ENCODE assay signal across 8 cellular contexts in the genomic region with DNA sequence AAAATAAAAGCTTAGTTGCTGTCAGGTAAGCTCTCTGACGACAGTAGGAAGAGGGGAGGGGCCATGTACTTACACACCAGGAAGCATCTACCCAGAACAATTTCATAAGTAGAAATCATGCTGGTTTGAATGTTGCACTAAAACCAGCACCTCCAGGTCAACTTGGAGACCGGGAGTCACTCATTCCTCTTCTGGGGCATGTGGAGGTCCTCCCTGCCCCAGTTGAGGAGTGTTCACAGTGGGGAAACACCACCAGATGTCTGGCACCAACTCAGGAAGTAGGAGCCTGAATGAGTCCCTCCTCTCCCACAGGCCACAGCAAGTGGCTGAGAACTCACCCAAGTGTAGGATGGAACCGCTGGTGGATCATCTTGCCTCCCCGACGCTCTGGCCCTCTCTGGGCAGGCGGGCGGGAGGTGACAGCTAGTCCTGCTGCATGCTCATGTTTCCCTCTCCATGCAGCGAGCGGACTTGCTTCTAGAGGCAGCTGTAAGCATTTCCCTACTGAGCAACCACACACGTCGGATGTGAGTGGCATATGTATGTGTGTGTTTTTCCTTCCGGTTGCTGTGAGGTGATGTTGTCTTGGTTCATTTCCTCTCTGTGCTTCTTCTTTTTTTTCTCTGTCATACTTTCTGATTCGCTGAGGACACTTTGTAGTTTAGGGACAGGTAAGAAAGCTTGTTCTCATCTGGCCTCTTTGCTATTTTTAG.
A peak's percentile ranks its signal among the peaks of the same experiment; 100 is the strongest.
DNase-seq lines count a peak whose midpoint lies in the region; ATAC-seq and TF ChIP-seq lines count a peak whose summit lies in the region.

No MANE protein-coding gene starts in this region.

- H4K20me1 ChIP-seq in OCI-LY1 (ENCODE audit: insufficient read depth, low read length): no peaks in the 10 kb centered on the region
- H4K20me1 ChIP-seq in osteoblast (ENCODE audit: insufficient read depth, low read length): no peaks in the 10 kb centered on the region

- H3K4me1 ChIP-seq in OCI-LY1 (ENCODE audit: insufficient read depth, low read length, severe bottlenecking) (peaks cover 42% of the 10 kb centered on the region), upper lobe of left lung (peaks cover 21 to 40% (median 31%) of the 10 kb centered on the region in 4 donors), osteoblast (ENCODE audit: insufficient read depth, low read length) (no peaks in the 10 kb centered on the region)
- peaks cover 23 to 28% of the 10 kb centered on the region in 2 donors for H3K4me1 ChIP-seq in naive thymus-derived CD4-positive, alpha-beta T cell (ENCODE audit: control insufficient read depth in 2 of 2, insufficient read depth in 2 of 2, low read length in 2 of 2)

- H2AFZ ChIP-seq in OCI-LY1 (ENCODE audit: low read length) (peak overlapping the region; percentile 33; the same call in 1 of the 2 replicates), osteoblast (ENCODE audit: low read length) (no peak overlapping the region)

- H3K9me3 ChIP-seq in OCI-LY1 (ENCODE audit: low read length) (no peaks in the 10 kb centered on the region), upper lobe of left lung (no peaks in the 10 kb centered on the region), osteoblast (ENCODE audit: low read depth, low read length) (no peaks in the 10 kb centered on the region)
- H3K9me3 ChIP-seq in naive thymus-derived CD4-positive, alpha-beta T cell (ENCODE audit: control insufficient read depth in 2 of 3, low read length in 3 of 3): no peaks in the 10 kb centered on the region

- ATAC-seq in HG02642 (IDR thresholded peaks at IDR 0.05; ENCODE audit: poor library complexity, unreplicated experiment) (peak; percentile 83), upper lobe of left lung (ENCODE audit: low FRiP score in 2 of 2) (peak; percentile 75 to 76)
- peak; percentile 95 for ATAC-seq in naive thymus-derived CD4-positive, alpha-beta T cell

- CTCF ChIA-PET in naive thymus-derived CD4-positive, alpha-beta T cell (lab: Charles Lee): interaction anchor here (1.1 to 2.4 kb wide), 4 partner anchors 31 to 289 kb away, joined by 3 to 9 read pairs (median 6); partner anchors contain the start of gene SMIM13

- POLR2A ChIA-PET in naive thymus-derived CD4-positive, alpha-beta T cell (lab: Charles Lee): interaction anchor here (0.5 to 2.0 kb wide), 4 partner anchors 12 to 140 kb away, joined by 3 to 8 read pairs (median 6); no protein-coding TSS in a partner anchor

- H3K27ac ChIP-seq in OCI-LY1 (ENCODE audit: low read depth, low read length, poor library complexity, severe bottlenecking): peak overlapping the region; percentile 79
- peak overlapping the region; percentile 79 for H3K27ac ChIP-seq in naive thymus-derived CD4-positive, alpha-beta T cell (ENCODE audit: low read depth, low read length)
- H3K27ac ChIP-seq in upper lobe of left lung: peak overlapping the region; percentile 76 to 93 (median 88)
- no peak overlapping the region for H3K27ac ChIP-seq in osteoblast (ENCODE audit: low read depth, low read length)

- intact Hi-C loops in naive thymus-derived CD4-positive, alpha-beta T cell (cut with micrococcal nuclease): loop anchor here (1.0 to 10.0 kb wide), 20 partner anchors 16 to 1945 kb away; partner anchors contain the start of genes NEDD9 (in 2 of the 2), SMIM13 (in 2 of the 2), TBC1D7 (in 1 of the 2) and TMEM170B (in 1 of the 2)

- no peaks in the 10 kb centered on the region for H3K27me3 ChIP-seq in OCI-LY1 (ENCODE audit: insufficient read depth, low read length)
- H3K27me3 ChIP-seq in naive thymus-derived CD4-positive, alpha-beta T cell (ENCODE audit: control insufficient read depth in 2 of 2, insufficient read depth in 2 of 2, low read length in 2 of 2): no peaks in the 10 kb centered on the region
- H3K27me3 ChIP-seq in upper lobe of left lung: no peaks in the 10 kb centered on the region
- no peaks in the 10 kb centered on the region for H3K27me3 ChIP-seq in osteoblast (ENCODE audit: insufficient read depth, low read length)

- TF ChIP-seq POLR2A in upper lobe of left lung (IDR thresholded peaks at IDR 0.05): peak in 3 of 4 donors; percentile 19 to 67 (median 56)

- H3K4me3 Mint-ChIP-seq in naive thymus-derived CD4-positive, alpha-beta T cell: peak overlapping the region; percentile 76 to 96 (median 91)

- no peaks in the 10 kb centered on the region for H3K27me3 Mint-ChIP-seq in naive thymus-derived CD4-positive, alpha-beta T cell

- H3K9me3 Mint-ChIP-seq in naive thymus-derived CD4-positive, alpha-beta T cell: peaks cover 0 to 9% (median 0%) of the 10 kb centered on the region in 11 donors

- no peaks in the 10 kb centered on the region for H3F3A ChIP-seq in OCI-LY1 (ENCODE audit: insufficient read depth, low read length)

- H3K4me1 Mint-ChIP-seq in naive thymus-derived CD4-positive, alpha-beta T cell: peaks cover 42 to 85% (median 66%) of the 10 kb centered on the region in 7 donors

- no peak for TF ChIP-seq EP300 in upper lobe of left lung (IDR thresholded peaks at IDR 0.05)

- H3K4me2 ChIP-seq in OCI-LY1 (ENCODE audit: low read length): peak overlapping the region; percentile 97
- no peak overlapping the region for H3K4me2 ChIP-seq in osteoblast (ENCODE audit: insufficient read depth, low read length)

- DNase-seq in GM13976 (ENCODE audit: low spot score) (peak; percentile 66), activated gamma-delta T cell (lab: John Stamatoyannopoulos, UW) (peak; percentile 24), upper lobe of left lung (peak in 1 of 2 donors; percentile 75), osteoblast (ENCODE audit: insufficient read length, low spot score, missing footprints) (no peak), DMS153 treated with DMSO at 0.1 percent for 48 hours (lab: John Stamatoyannopoulos, UW; ENCODE audit: unreplicated experiment) (no peak)
- DNase-seq in naive thymus-derived CD4-positive, alpha-beta T cell: peak; percentile 43 to 88 (median 82)

- no peaks in the 10 kb centered on the region for H3K9me2 ChIP-seq in OCI-LY1 (ENCODE audit: low read depth, low read length)

- no peak for TF ChIP-seq CTCF in GM13976 (IDR thresholded peaks at IDR 0.05; ENCODE audit: borderline replicate concordance, control extremely low read depth, extremely low read depth, insufficient read depth, missing control alignments)
- no peak for TF ChIP-seq CTCF in OCI-LY1 (IDR thresholded peaks at IDR 0.05; ENCODE audit: low read length)
- TF ChIP-seq CTCF in upper lobe of left lung (IDR thresholded peaks at IDR 0.05): peak in 1 of 6 experiments; percentile 7
- no peak for TF ChIP-seq CTCF in osteoblast (IDR thresholded peaks at IDR 0.05; ENCODE audit: extremely low read depth, low read depth, low read length)

- WGBS in upper lobe of left lung, 2 donors: 38 to 39% methylated on average over 8 to 13 of the region's 13 CpGs

- peak overlapping the region; percentile 73 for H3K4me3 ChIP-seq in OCI-LY1 (ENCODE audit: low read depth, low read length, poor library complexity, severe bottlenecking)
- peak overlapping the region; percentile 70 for H3K4me3 ChIP-seq in naive thymus-derived CD4-positive, alpha-beta T cell (ENCODE audit: low read length)
- peak overlapping the region in 3 of 4 donors; percentile 33 to 43 (median 42) for H3K4me3 ChIP-seq in upper lobe of left lung
- no peak overlapping the region for H3K4me3 ChIP-seq in osteoblast (ENCODE audit: insufficient read depth, low read length)

- in situ Hi-C loops in GM13976 (cut with MboI; ENCODE audit: low sequenced_read_pairs, unreplicated experiment): no loop called here

- peaks cover 23% of the 10 kb centered on the region for H3K36me3 ChIP-seq in OCI-LY1 (ENCODE audit: insufficient read depth, low read length)
- peaks cover 0 to 5% (median 0%) of the 10 kb centered on the region in 3 experiments for H3K36me3 ChIP-seq in naive thymus-derived CD4-positive, alpha-beta T cell (ENCODE audit: control insufficient read depth in 2 of 3, insufficient read depth in 3 of 3, low read length in 3 of 3)
- no peaks in the 10 kb centered on the region for H3K36me3 ChIP-seq in upper lobe of left lung
- no peaks in the 10 kb centered on the region for H3K36me3 ChIP-seq in osteoblast (ENCODE audit: insufficient read depth, low read length)

- peak overlapping the region; percentile 74 for H3K9ac ChIP-seq in OCI-LY1 (ENCODE audit: low read length)

- H3K27ac Mint-ChIP-seq in naive thymus-derived CD4-positive, alpha-beta T cell: peak overlapping the region; percentile 79 to 94 (median 91)

- H3K79me2 ChIP-seq in OCI-LY1 (ENCODE audit: insufficient read depth, low read length) (peaks cover 9% of the 10 kb centered on the region; the same call in 1 of the 2 replicates), osteoblast (ENCODE audit: insufficient read depth, low read length) (no peaks in the 10 kb centered on the region)

- peaks cover 9 to 30% (median 24%) of the 10 kb centered on the region in 5 donors for H3K36me3 Mint-ChIP-seq in naive thymus-derived CD4-positive, alpha-beta T cell

Comparison
In these comparisons a context has a peak if more than half of its experiments do, and no peak if none do; other contexts are left out.
1. DNase-seq: peak in GM13976 (single experiment), activated gamma-delta T cell (single experiment) and naive thymus-derived CD4-positive, alpha-beta T cell (9 of 9); none in osteoblast (single experiment) and DMS153 treated with DMSO at 0.1 percent for 48 hours (single experiment).
2. Peak in every context shown above with its lines, with median percentiles within 50 percentile points of each other: ATAC-seq.